Comparison of ENCODE assay signal across 10 cellular contexts in genomic region chr16:53219795-53220194, GRCh38.
DNase-seq lines count a peak whose midpoint lies in the region; ATAC-seq, FAIRE-seq and TF ChIP-seq lines count a peak whose summit lies in the region.
"Had no signal": no experiment of that assay in that cellular context is flagged by ENCODE, and none has a peak within 500 bp of the region (broad histone marks: within the 10 kb centered on the region; RNA-seq: fewer than 3 reads in every experiment).

No MANE protein-coding gene starts in this region.

- peak overlapping the region; percentile 80 for H3K27ac ChIP-seq in BLaER1

- peaks cover 85% of the 10 kb centered on the region for H3K4me1 ChIP-seq in BLaER1

- H3K27me3 ChIP-seq in BLaER1 (no peaks in the 10 kb centered on the region), bronchial epithelial cell (ENCODE audit: control insufficient read depth, insufficient read depth, low read length) (no peaks in the 10 kb centered on the region)

- ATAC-seq in HG03060 (IDR thresholded peaks at IDR 0.05; ENCODE audit: low read depth, unreplicated experiment), result peak; percentile 52

- H3K9ac ChIP-seq in BLaER1, result peak overlapping the region; percentile 63

- no peaks in the 10 kb centered on the region for H3K9me3 ChIP-seq in BLaER1
- H3K9me3 ChIP-seq: HAP-1 had no signal

- DNase-seq in bronchial epithelial cell (ENCODE audit: low read depth) (peak; percentile 83), lung microvascular endothelial cell (ENCODE audit: low read depth in 2 of 2) (peak; percentile 27 to 86), ureter (ENCODE audit: low spot score) (no peak), GM19239 (ENCODE audit: insufficient read length, low spot score) (no peak), NCI-H82 treated with DMSO at 0.1 percent for 48 hours (lab: John Stamatoyannopoulos, UW; ENCODE audit: unreplicated experiment) (no peak), kidney glomerular epithelial cell (lab: John Stamatoyannopoulos, UW) (no peak)
- DNase-seq: DMS 273 treated with DMSO at 0.1 percent for 48 hours had no signal

- FAIRE-seq in bronchial epithelial cell (lab: Jason Lieb, UNC) (no peak), GM19239 (lab: Jason Lieb, UNC) (no peak)

- H3K4me2 ChIP-seq in BLaER1, result peak overlapping the region; percentile 87

- H3K36me3 ChIP-seq in BLaER1, result peaks cover 47% of the 10 kb centered on the region
- peaks cover 2% of the 10 kb centered on the region for H3K36me3 ChIP-seq in bronchial epithelial cell (ENCODE audit: control insufficient read depth, insufficient read depth, low read length)

- H4K20me1 ChIP-seq in BLaER1, result peaks cover 19% of the 10 kb centered on the region; the same call in 1 of the 2 replicates

- H3K4me3 ChIP-seq in BLaER1, result peak overlapping the region; percentile 50
- H3K4me3 ChIP-seq in bronchial epithelial cell (ENCODE audit: low read depth, low read length), result no peak overlapping the region
- H3K4me3 ChIP-seq: HAP-1 had no signal

- no peak for TF ChIP-seq CTCF in bronchial epithelial cell (IDR thresholded peaks at IDR 0.05; ENCODE audit: insufficient read depth, low read length, severe bottlenecking)

Comparison
In these comparisons a context has a peak if more than half of its experiments do, and no peak if none do; other contexts are left out.
1. DNase-seq: peak in bronchial epithelial cell (single experiment) and lung microvascular endothelial cell (2 of 2); none in ureter (single experiment), GM19239 (single experiment), NCI-H82 treated with DMSO at 0.1 percent for 48 hours (single experiment) and kidney glomerular epithelial cell (single experiment).